ENCODE assay signal across 8 cellular contexts in the genomic region with DNA sequence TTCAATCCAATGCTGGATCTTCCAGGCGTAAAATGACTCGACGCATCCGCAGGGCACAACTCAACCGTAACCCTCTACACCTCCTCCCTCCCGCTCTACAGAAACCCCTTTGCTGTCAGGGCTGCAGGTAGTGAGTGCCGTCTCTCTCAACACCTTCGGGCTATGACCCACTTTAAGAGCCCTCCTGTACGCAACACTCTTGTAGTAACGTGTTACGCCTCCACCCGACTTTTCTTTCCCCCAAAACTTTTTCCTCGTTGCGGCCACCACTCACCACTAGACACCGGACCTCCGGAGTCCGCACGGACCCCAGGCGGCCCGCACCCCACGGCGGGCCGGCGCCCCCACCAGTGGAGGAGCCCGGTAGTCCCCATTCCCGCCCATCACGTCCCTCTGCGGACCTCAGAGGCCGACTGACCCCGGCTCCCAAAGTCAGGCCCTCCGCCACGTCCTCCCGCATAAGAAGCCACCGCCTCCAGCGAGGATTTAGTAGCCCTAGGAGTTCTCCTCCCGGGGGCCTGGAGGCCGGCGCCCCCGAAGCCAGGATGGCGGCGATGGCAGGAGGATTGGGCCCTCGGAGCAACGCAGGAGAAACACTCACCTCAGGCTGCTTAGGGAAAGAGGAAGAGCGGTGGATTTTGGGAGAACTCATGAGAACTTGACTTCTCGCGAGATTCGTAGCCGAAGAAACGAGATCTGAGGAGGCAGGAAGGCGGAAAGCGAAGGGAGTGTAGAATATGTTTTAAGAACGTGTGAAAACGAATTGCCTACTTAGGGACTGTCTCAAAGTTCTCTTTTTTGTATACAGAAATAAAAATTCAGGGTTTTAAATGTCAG. TPM values are rescaled to one million over a fixed set of nuclear protein-coding genes. Genes with fewer than 3 reads are reported as not detected.
DNase-seq lines count a peak whose midpoint lies in the region; ATAC-seq, FAIRE-seq and TF ChIP-seq lines count a peak whose summit lies in the region.

Gene RPL17, minus strand, starts transcription at position 609 of the 837 bp plus-strand sequence.

- H3K4me3 Mint-ChIP-seq in activated T-cell treated with anti-CD3 and anti-CD28 coated beads, Interleukin-2, amount 50 U/mL, for 72 hours: peak within 1 kb of the TSS; percentile 97 to 99

- peaks cover 0 to 51% (median 30%) of the 10 kb centered on the region in 3 donors for H3K4me1 ChIP-seq in esophagus squamous epithelium

- WGBS in esophagus squamous epithelium, 2 donors: 0% methylated on average over 31 to 35 of the region's 53 CpGs

- peaks cover 15 to 33% of the 10 kb centered on the region in 2 donors for H3K36me3 Mint-ChIP-seq in activated T-cell treated with anti-CD3 and anti-CD28 coated beads, Interleukin-2, amount 50 U/mL, for 72 hours (ENCODE audit: insufficient read depth in 2 of 2)

- H3K27ac ChIP-seq in KOPT-K1 (ENCODE audit: low read depth, low read length, poor library complexity, severe bottlenecking) (peak within 1 kb of the TSS; percentile 89), esophagus squamous epithelium (peak within 1 kb of the TSS; percentile 93 to 98 (median 96))

- no peaks in the 10 kb centered on the region for H3K9me3 ChIP-seq in KOPT-K1 (ENCODE audit: insufficient read depth, low read length, poor library complexity, severe bottlenecking)
- H3K9me3 ChIP-seq in esophagus squamous epithelium: no peaks in the 10 kb centered on the region

- H3K4me3 ChIP-seq in esophagus squamous epithelium: peak within 1 kb of the TSS; percentile 77 to 92 (median 89)

- no peaks in the 10 kb centered on the region for H3K27me3 ChIP-seq in esophagus squamous epithelium

- H3K27ac Mint-ChIP-seq in activated T-cell treated with anti-CD3 and anti-CD28 coated beads, Interleukin-2, amount 50 U/mL, for 72 hours: peak within 1 kb of the TSS; percentile 98

- intact Hi-C loops in esophagus squamous epithelium (cut with DNase I): no loop called here

- H3K4me1 Mint-ChIP-seq in activated T-cell treated with anti-CD3 and anti-CD28 coated beads, Interleukin-2, amount 50 U/mL, for 72 hours (ENCODE audit: low read depth): peaks cover 43% of the 10 kb centered on the region

- peak in 1 of 6 experiments; percentile 23 for TF ChIP-seq CTCF in esophagus squamous epithelium (IDR thresholded peaks at IDR 0.05)

- peak in 3 of 4 donors; percentile 94 to 96 (median 96) for TF ChIP-seq POLR2A in esophagus squamous epithelium (IDR thresholded peaks at IDR 0.05)

- peak; percentile 87 for FAIRE-seq in RCC 7860 (lab: Jason Lieb, UNC)

- ATAC-seq in GM21576 (IDR thresholded peaks at IDR 0.05; ENCODE audit: unreplicated experiment): peak; percentile 68
- ATAC-seq in activated T-cell treated with anti-CD3 and anti-CD28 coated beads, Interleukin-2, amount 50 U/mL, for 72 hours (replicated peaks in 1 of 2): peak; percentile 90

- DNase-seq in DMS 273 treated with DMSO at 0.1 percent for 48 hours (lab: John Stamatoyannopoulos, UW) (peak; percentile 96), RCC 7860 (ENCODE audit: low spot score) (peak; percentile 93), esophagus squamous epithelium (lab: John Stamatoyannopoulos, UW) (peak; percentile 62), myocyte (ENCODE audit: low read depth) (peak; percentile 100)
- DNase-seq in activated T-cell treated with anti-CD3 and anti-CD28 coated beads, Interleukin-2, amount 50 U/mL, for 72 hours: peak; percentile 86 to 90
- DNase-seq in stimulated activated CD8-positive, alpha-beta memory T cell treated with anti-CD3 and anti-CD28 coated beads, Interleukin-7, amount 100 ng/mL, for 48 hours (ENCODE audit: extremely low read depth in 1 of 2, low read depth in 1 of 2): peak; percentile 49 to 82

- H3K27me3 Mint-ChIP-seq in activated T-cell treated with anti-CD3 and anti-CD28 coated beads, Interleukin-2, amount 50 U/mL, for 72 hours (ENCODE audit: low read depth): no peaks in the 10 kb centered on the region

- no peaks in the 10 kb centered on the region for H3K9me3 Mint-ChIP-seq in activated T-cell treated with anti-CD3 and anti-CD28 coated beads, Interleukin-2, amount 50 U/mL, for 72 hours

- H3K36me3 ChIP-seq in KOPT-K1 (ENCODE audit: insufficient read depth, low read length) (peaks cover 48% of the 10 kb centered on the region), esophagus squamous epithelium (peaks cover 8 to 40% (median 21%) of the 10 kb centered on the region in 3 donors)

RNA-seq across cellular contexts. Expression of gene RPL17, which starts in this region (rescaled TPM):
- total RNA-seq in activated T-cell treated with anti-CD3 and anti-CD28 coated beads, Interleukin-2, amount 50 U/mL, for 72 hours: 1,000 to 10,000 TPM; 1,686 to 1,835 TPM
- 1,000 to 10,000 TPM in 3 of 4 donors, 100 to 1,000 TPM in 1; 539 to 2,824 (median 1,781) TPM for total RNA-seq in esophagus squamous epithelium
- total RNA-seq in myocyte: 1,487 and 1,550 TPM in 2 replicates
- polyA plus RNA-seq in myocyte (2012): 1,378 TPM

Comparison
In these comparisons a context has a peak if more than half of its experiments do, and no peak if none do; other contexts are left out.
1. Peak in every context shown above with its lines: DNase-seq, ATAC-seq, H3K4me3 ChIP-seq and H3K27ac ChIP-seq.